11 cellular contexts compared by ENCODE assay signal in genomic region chr20:31568773-31569162, GRCh38. TPM values are rescaled to one million over a fixed set of nuclear protein-coding genes. Genes with fewer than 3 reads are reported as not detected.
DNase-seq lines count a peak whose midpoint lies in the region; ATAC-seq, FAIRE-seq and TF ChIP-seq lines count a peak whose summit lies in the region.
"Had no signal": no experiment of that assay in that cellular context is flagged by ENCODE, and none has a peak within 500 bp of the region (broad histone marks: within the 10 kb centered on the region; RNA-seq: fewer than 3 reads in every experiment).

No MANE protein-coding gene starts in this region.

- no peak for TF ChIP-seq EP300 in GM12878 (IDR thresholded peaks at IDR 0.05; ENCODE audit: borderline replicate concordance in 1 of 2, control insufficient read depth in 1 of 2, low read depth in 2 of 2, low read length in 2 of 2)

- SMC1A ChIA-PET in GM12878 (lab: Charles Lee; ENCODE audit: uncharacterized antibody, unreplicated experiment), result interaction anchor here (1.8 to 10.3 kb wide), 2 partner anchors 36 to 44 kb away, joined by 8 to 108 read pairs; partner anchors contain the start of gene ID1

- H3K9me3 Mint-ChIP-seq in nephron progenitor cell, result no peaks in the 10 kb centered on the region

- peaks cover 48% of the 10 kb centered on the region for H3K4me1 Mint-ChIP-seq in nephron progenitor cell

- H3K4me3 ChIP-seq in left ventricle myocardium inferior (no peak overlapping the region), GM12878 (no peak overlapping the region), colonic mucosa (no peak overlapping the region)

- H4K20me1 ChIP-seq in GM12878 (ENCODE audit: control insufficient read depth, insufficient read depth), result no peaks in the 10 kb centered on the region

- H3K9me3 ChIP-seq in left ventricle myocardium inferior (replicated peaks) (no peaks in the 10 kb centered on the region), GM12878 (replicated peaks; ENCODE audit: control insufficient read depth, insufficient read depth, low read length) (no peaks in the 10 kb centered on the region), colonic mucosa (no peaks in the 10 kb centered on the region)

- POLR2A ChIA-PET in GM12878 (lab: Charles Lee), result interaction anchor here (0.5 to 1.9 kb wide), 3 partner anchors 9 to 44 kb away, joined by 3 to 9 read pairs (median 5); no protein-coding TSS in a partner anchor

- H3K4me1 ChIP-seq in left ventricle myocardium inferior, result peaks cover 51% of the 10 kb centered on the region
- peaks cover 12% of the 10 kb centered on the region for H3K4me1 ChIP-seq in GM12878 (ENCODE audit: control insufficient read depth, insufficient read depth, low read length)
- H3K4me1 ChIP-seq in colonic mucosa, result peaks cover 5% of the 10 kb centered on the region

- H3K27me3 ChIP-seq in left ventricle myocardium inferior (ENCODE audit: low read depth) (no peaks in the 10 kb centered on the region), GM12878 (replicated peaks in 1 of 2; ENCODE audit: control insufficient read depth in 2 of 2, insufficient read depth in 2 of 2, low read length in 1 of 2) (no peaks in the 10 kb centered on the region), colonic mucosa (no peaks in the 10 kb centered on the region)
- H3K27me3 ChIP-seq: brain microvascular endothelial cell had no signal

- no peak for TF ChIP-seq RAD21 in GM12878 (IDR thresholded peaks at IDR 0.05; ENCODE audit: insufficient read depth, low read depth, low read length)

- H3K79me2 ChIP-seq in GM12878 (ENCODE audit: control insufficient read depth, insufficient read depth, low read length), result no peaks in the 10 kb centered on the region

- no peak overlapping the region for H3K4me3 Mint-ChIP-seq in nephron progenitor cell

- no peak overlapping the region for H3K4me2 ChIP-seq in GM12878 (ENCODE audit: control insufficient read depth, insufficient read depth)

- TF ChIP-seq POLR2A in GM12878 (IDR thresholded peaks at IDR 0.05; ENCODE audit: low read depth, low read length), result peak; percentile 34; the same call in 1 of the 2 replicates

- no peak overlapping the region for H3K9ac ChIP-seq in GM12878 (ENCODE audit: control insufficient read depth, insufficient read depth, low read length)
- peak overlapping the region in 1 of 2 donors; percentile 44 for H3K9ac ChIP-seq in colonic mucosa (ENCODE audit: low read depth in 2 of 2, low read length in 2 of 2)

- CTCF ChIA-PET in GM12878 (lab: Yijun Ruan, JAX), result interaction anchor here (0.8 to 29.1 kb wide), 9 partner anchors 9 to 155 kb away, joined by 3 to 958 read pairs (median 7); partner anchors contain the start of genes BCL2L1 and ID1

- H3K36me3 ChIP-seq in left ventricle myocardium inferior, result peaks cover 43% of the 10 kb centered on the region
- peaks cover 11 to 14% of the 10 kb centered on the region in 2 experiments; a peak in 3 of 4 replicates for H3K36me3 ChIP-seq in GM12878 (ENCODE audit: control insufficient read depth in 2 of 2, insufficient read depth in 2 of 2, low read length in 1 of 2)
- peaks cover 8% of the 10 kb centered on the region for H3K36me3 ChIP-seq in colonic mucosa

- ATAC-seq in GM12878, result no peak
- ATAC-seq in HG03565 (IDR thresholded peaks at IDR 0.05; ENCODE audit: unreplicated experiment), result no peak

- peaks cover 12% of the 10 kb centered on the region for H3K36me3 Mint-ChIP-seq in nephron progenitor cell (ENCODE audit: low read depth)

- no peak overlapping the region for H2AFZ ChIP-seq in GM12878 (ENCODE audit: control insufficient read depth, low read depth, low read length)

- WGBS in GM12878 (ENCODE audit: insufficient coverage, insufficient replicate concordance, low lambda C conversion rate, missing lambda C conversion rate), result 90% methylated on average over 5 of the region's 5 CpGs

- peak overlapping the region; percentile 86 for H3K27ac Mint-ChIP-seq in nephron progenitor cell

- DNase-seq in left ventricle myocardium inferior (no peak), cardiac septum (ENCODE audit: low spot score) (no peak), GM12878 (ENCODE audit: low read depth, low spot score) (no peak), nephron progenitor cell (no peak), NCI-H524 (lab: John Stamatoyannopoulos, UW) (no peak), SKM-1 (lab: John Stamatoyannopoulos, UW; ENCODE audit: unreplicated experiment) (no peak), colonic mucosa (no peak)
- DNase-seq: brain microvascular endothelial cell, foreskin melanocyte had no signal

- intact Hi-C loops in left ventricle myocardium inferior (cut with micrococcal nuclease), result no loop called here
- intact Hi-C loops in cardiac septum (cut with DNase I), result no loop called here
- intact Hi-C loops in GM12878 (cut with micrococcal nuclease; ENCODE audit: unreplicated experiment), result loop anchor here (1.0 kb wide), 1 partner anchor 45 kb away; no protein-coding TSS in a partner anchor
- intact Hi-C loops in colonic mucosa (cut with DNase I), result loop anchor here (10.0 kb wide), 1 partner anchor 156 kb away; the partner anchor contains the start of gene BCL2L1

- H3K27me3 Mint-ChIP-seq in nephron progenitor cell (ENCODE audit: low read depth, poor library complexity), result peaks cover 2% of the 10 kb centered on the region

- no TSS peak for BruUV-seq in GM12878 (replicated peaks; lab: Mats Ljungman, UMichigan)

- TF ChIP-seq CTCF in left ventricle myocardium inferior (IDR thresholded peaks at IDR 0.05; ENCODE audit: borderline replicate concordance) (no peak), GM12878 (IDR thresholded peaks at IDR 0.05 in 2 of 3, conservative IDR thresholded peaks at IDR 0.05 in 1 of 3; ENCODE audit: control insufficient read depth in 2 of 3, extremely low read depth in 1 of 3, insufficient read depth in 1 of 3, low read depth in 3 of 3, low read length in 3 of 3) (no peak), nephron progenitor cell (IDR thresholded peaks at IDR 0.05) (no peak), colonic mucosa (IDR thresholded peaks at IDR 0.05) (no peak)

- H3K27ac ChIP-seq in left ventricle myocardium inferior (replicated peaks) (peak overlapping the region; percentile 96), GM12878 (ENCODE audit: control insufficient read depth, insufficient read depth) (no peak overlapping the region), colonic mucosa (no peak overlapping the region)
- H3K27ac ChIP-seq: brain microvascular endothelial cell had no signal

- no peak for FAIRE-seq in GM12878 (lab: Jason Lieb, UNC)
- FAIRE-seq: GM12891 had no signal

- RAD21 ChIA-PET in GM12878 (lab: Charles Lee; ENCODE audit: unreplicated experiment), result interaction anchor here (0.6 to 4.2 kb wide), 6 partner anchors 11 to 155 kb away, joined by 3 to 83 read pairs (median 6); partner anchors contain the start of gene ID1

- in situ Hi-C loops in GM12878 (cut with MboI), result no loop called here

RNA-seq across cellular contexts. Expression of gene ID1, which starts 36.3 kb away (rescaled TPM):
- total RNA-seq in left ventricle myocardium inferior, result 91.5 TPM
- total RNA-seq in cardiac septum, result 163 TPM
- total RNA-seq in GM12878 (2013; cell fraction: nucleolus; rRNA removed), result 0.56 and 1.1 TPM in 2 replicates
- total RNA-seq in GM12878 (2014; rRNA removed), result 0.38 and 0.56 TPM in 2 replicates
- total RNA-seq in GM12878 (2014; rRNA removed; fragmentation: Illumina TruSeq; extraction: Trizol), result 0.13 and 0.14 TPM in 2 replicates
- total RNA-seq in GM12878 (2021), result 0.49 and 1.0 TPM in 2 replicates
- polyA plus RNA-seq in GM12878 (2011; ENCODE audit: low read depth), result not detected
- polyA plus RNA-seq in GM12878 (2011; rRNA removed), result 0.31 TPM in 1 of 2 replicates, not detected in the other
- polyA plus RNA-seq in GM12878 (2011; cell fraction: cytosol; rRNA removed), result 1.1 and 1.2 TPM in 2 replicates
- polyA plus RNA-seq in GM12878 (2011; cell fraction: nucleus; rRNA removed), result 1.2 and 1.7 TPM in 2 replicates
- 0.15 and 0.21 TPM in 2 replicates for polyA plus RNA-seq in GM12878 (2012)
- not detected in 2 replicates for polyA plus RNA-seq in GM12878 (2014; fragmentation: Illumina TruSeq; extraction: Trizol)
- polyA plus RNA-seq in GM12878 (2014; fragmentation: Nextera tagmentation; extraction: Ambion mirVana), result under 1 TPM in 1 of 2 experiments, not detected in 1; 0.09 TPM
- 0.46 and 0.71 TPM in 2 replicates for polyA plus RNA-seq in GM12878 (2014; rRNA removed)
- polyA plus RNA-seq in GM12878 (2016; fragmentation: Nextera tagmentation; extraction: Ambion mirVana), result 1 to 10 TPM in 1 of 2 experiments, under 1 TPM in 1; 0.87 to 1.3 TPM
- 0.62 TPM in 1 of 2 replicates, not detected in the other for polyA minus RNA-seq in GM12878 (2011; rRNA and poly(A)+ RNA removed)
- 8.9 and 10.8 TPM in 2 replicates for polyA minus RNA-seq in GM12878 (2011; cell fraction: cytosol; rRNA and poly(A)+ RNA removed)
- 1.7 and 4.2 TPM in 2 replicates for polyA minus RNA-seq in GM12878 (2011; cell fraction: nucleus; rRNA and poly(A)+ RNA removed)
- 100 to 1,000 TPM; 134 to 179 TPM for total RNA-seq in colonic mucosa

RNA-seq across cellular contexts. Expression of gene HM13, which starts 54.5 kb away (rescaled TPM):
- 39.0 TPM for total RNA-seq in left ventricle myocardium inferior
- total RNA-seq in cardiac septum, result 43.7 TPM
- total RNA-seq in GM12878 (2013; cell fraction: nucleolus; rRNA removed), result 153 and 154 TPM in 2 replicates
- 39.6 and 57.8 TPM in 2 replicates for total RNA-seq in GM12878 (2014; rRNA removed)
- total RNA-seq in GM12878 (2014; rRNA removed; fragmentation: Illumina TruSeq; extraction: Trizol), result 59.2 and 62.5 TPM in 2 replicates
- total RNA-seq in GM12878 (2021), result 106 and 123 TPM in 2 replicates
- 80.2 TPM for polyA plus RNA-seq in GM12878 (2011; ENCODE audit: low read depth)
- polyA plus RNA-seq in GM12878 (2011; rRNA removed), result 48.7 and 89.4 TPM in 2 replicates
- polyA plus RNA-seq in GM12878 (2011; cell fraction: cytosol; rRNA removed), result 77.5 and 90.4 TPM in 2 replicates
- 105 and 115 TPM in 2 replicates for polyA plus RNA-seq in GM12878 (2011; cell fraction: nucleus; rRNA removed)
- 77.8 and 94.7 TPM in 2 replicates for polyA plus RNA-seq in GM12878 (2012)
- 66.1 and 74.0 TPM in 2 replicates for polyA plus RNA-seq in GM12878 (2014; fragmentation: Illumina TruSeq; extraction: Trizol)
- 10 to 100 TPM in 1 of 2 experiments, 1 to 10 TPM in 1; 4.8 to 17.5 TPM for polyA plus RNA-seq in GM12878 (2014; fragmentation: Nextera tagmentation; extraction: Ambion mirVana)
- 95.2 and 98.5 TPM in 2 replicates for polyA plus RNA-seq in GM12878 (2014; rRNA removed)
- polyA plus RNA-seq in GM12878 (2016; fragmentation: Nextera tagmentation; extraction: Ambion mirVana), result 100 to 1,000 TPM; 177 to 185 TPM
- polyA minus RNA-seq in GM12878 (2011; rRNA and poly(A)+ RNA removed), result 91.0 and 95.2 TPM in 2 replicates
- polyA minus RNA-seq in GM12878 (2011; cell fraction: cytosol; rRNA and poly(A)+ RNA removed), result 30.7 and 40.6 TPM in 2 replicates
- 57.9 and 112 TPM in 2 replicates for polyA minus RNA-seq in GM12878 (2011; cell fraction: nucleus; rRNA and poly(A)+ RNA removed)
- total RNA-seq in colonic mucosa, result 100 to 1,000 TPM; 107 to 179 TPM

Comparison
In these comparisons a context has a peak if more than half of its experiments do, and no peak if none do; other contexts are left out.
1. RNA of gene ID1, which starts 36.3 kb away (total RNA-seq): 134 to 179 TPM in colonic mucosa, 163 TPM in cardiac septum (single experiment) and 91.5 TPM in left ventricle myocardium inferior (single experiment); 0.13 to 1.1 TPM in GM12878; every median in the first group is over 10 times any median in the second.
2. intact Hi-C loops: an anchor here in GM12878 (1.0 kb wide) and colonic mucosa (10.0 kb wide); none called in left ventricle myocardium inferior and cardiac septum.